In the genomic region with DNA sequence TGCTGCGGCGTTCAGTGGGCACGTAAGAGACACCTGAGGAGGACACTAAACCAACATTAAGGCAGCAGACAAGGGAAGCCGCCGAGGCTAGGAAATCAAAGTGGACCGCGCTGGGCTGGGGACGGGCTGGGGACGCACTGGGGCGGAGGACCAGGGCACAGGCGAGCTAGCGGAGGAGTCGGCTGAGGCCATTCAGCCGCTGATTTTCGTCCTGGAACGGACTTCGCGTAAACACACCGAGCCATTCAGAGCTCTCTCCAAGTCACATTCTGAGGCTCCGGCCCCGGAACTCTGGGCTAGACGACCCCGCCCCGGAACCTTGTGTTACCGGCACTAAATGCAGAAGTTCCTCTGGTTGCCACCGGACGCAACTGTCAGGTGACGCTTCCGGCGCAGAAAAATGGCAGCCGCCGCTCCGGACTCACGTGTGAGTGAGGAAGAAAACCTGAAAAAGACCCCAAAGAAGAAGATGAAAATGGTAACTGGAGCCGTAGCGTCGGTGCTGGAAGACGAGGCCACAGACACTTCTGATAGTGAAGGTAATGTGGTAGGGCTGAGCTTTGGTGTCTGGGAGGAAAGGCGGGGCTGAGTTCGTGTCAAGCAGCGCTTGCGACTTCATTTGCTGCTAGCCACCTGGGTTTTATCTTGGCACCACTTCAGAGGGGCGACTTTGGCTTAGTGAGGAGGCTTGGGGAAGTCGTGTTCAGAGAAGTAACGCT, we compare ENCODE assay signal across 8 cellular contexts. TPM values are rescaled to one million over a fixed set of nuclear protein-coding genes. Genes with fewer than 3 reads are reported as not detected.
DNase-seq lines count a peak whose midpoint lies in the region; ATAC-seq and TF ChIP-seq lines count a peak whose summit lies in the region.

A gene with protein sequence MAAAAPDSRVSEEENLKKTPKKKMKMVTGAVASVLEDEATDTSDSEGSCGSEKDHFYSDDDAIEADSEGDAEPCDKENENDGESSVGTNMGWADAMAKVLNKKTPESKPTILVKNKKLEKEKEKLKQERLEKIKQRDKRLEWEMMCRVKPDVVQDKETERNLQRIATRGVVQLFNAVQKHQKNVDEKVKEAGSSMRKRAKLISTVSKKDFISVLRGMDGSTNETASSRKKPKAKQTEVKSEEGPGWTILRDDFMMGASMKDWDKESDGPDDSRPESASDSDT (plus strand): TSS at position 377 of the 719 bp plus-strand sequence. CDS start 24 bp downstream, at position 401.

- in situ Hi-C loops in GM13977 (cut with MboI; ENCODE audit: low pct_unique_long_range_greater_than_20kb, low sequenced_read_pairs, unreplicated experiment), result no loop called here

- 0 to 1% (median 0%) methylated on average over 23 to 45 of the region's 45 CpGs for WGBS in adrenal gland, 4 donors
- 0 to 1% methylated on average over 45 of the region's 45 CpGs for WGBS in heart right ventricle, 2 donors

- H3K9me3 ChIP-seq in adrenal gland (replicated peaks in 1 of 3) (no peaks in the 10 kb centered on the region), heart right ventricle (peaks cover 0 to 6% (median 0%) of the 10 kb centered on the region in 11 donors), upper lobe of right lung (no peaks in the 10 kb centered on the region)

- H3K27me3 ChIP-seq in adrenal gland (no peaks in the 10 kb centered on the region), heart right ventricle (peaks cover 0 to 7% (median 0%) of the 10 kb centered on the region in 7 donors), upper lobe of right lung (no peaks in the 10 kb centered on the region)

- H3K4me3 ChIP-seq in adrenal gland (peak within 1 kb of the TSS; percentile 52 to 91 (median 81)), heart right ventricle (peak within 1 kb of the TSS; percentile 46 to 90 (median 82)), upper lobe of right lung (peak within 1 kb of the TSS; percentile 82)

- no peaks in the 10 kb centered on the region for H3K36me3 ChIP-seq in adrenal gland (replicated peaks in 1 of 2)
- no peaks in the 10 kb centered on the region for H3K36me3 ChIP-seq in heart right ventricle
- H3K36me3 ChIP-seq in upper lobe of right lung, result no peaks in the 10 kb centered on the region

- H3K4me1 ChIP-seq in adrenal gland (replicated peaks in 1 of 2) (peaks cover 5 to 17% of the 10 kb centered on the region in 2 donors), heart right ventricle (peaks cover 3 to 30% (median 18%) of the 10 kb centered on the region in 9 donors), upper lobe of right lung (peaks cover 12% of the 10 kb centered on the region)

- TF ChIP-seq CTCF in GM13977 (IDR thresholded peaks at IDR 0.05; ENCODE audit: extremely low read depth, insufficient read depth, missing control alignments) (no peak), adrenal gland (IDR thresholded peaks at IDR 0.05) (peak in 2 of 6 experiments; percentile 34), heart right ventricle (IDR thresholded peaks at IDR 0.05) (peak in 1 of 9 donors; percentile 6), upper lobe of right lung (IDR thresholded peaks at IDR 0.05) (no peak)

- DNase-seq in GM13977 (ENCODE audit: low spot score) (peak; percentile 86), NCI-H1436 treated with DMSO at 0.1 percent for 48 hours (lab: John Stamatoyannopoulos, UW) (peak; percentile 78), T-helper 1 cell (peak; percentile 56 to 84 (median 72)), adrenal gland (peak; percentile 86 to 95 (median 91)), heart right ventricle (peak; percentile 85 to 86), posterior vena cava (ENCODE audit: low spot score) (peak; percentile 96), upper lobe of right lung (peak; percentile 93)

- ATAC-seq in HG02852 (IDR thresholded peaks at IDR 0.05; ENCODE audit: unreplicated experiment) (peak; percentile 100), heart right ventricle (peak; percentile 92 to 99 (median 96)), upper lobe of right lung (peak; percentile 100)

- peak within 1 kb of the TSS in 3 of 5 donors; percentile 67 to 85 (median 82) for H3K27ac ChIP-seq in adrenal gland
- H3K27ac ChIP-seq in heart right ventricle, result peak within 1 kb of the TSS; percentile 45 to 91 (median 82)
- peak within 1 kb of the TSS; percentile 86 for H3K27ac ChIP-seq in upper lobe of right lung

- peak in 1 of 2 donors; percentile 70 for TF ChIP-seq POLR2A in adrenal gland (IDR thresholded peaks at IDR 0.05)

- intact Hi-C loops in adrenal gland (cut with DNase I), result no loop called here
- intact Hi-C loops in heart right ventricle (cut with DNase I), result no loop called here
- intact Hi-C loops in posterior vena cava (cut with DNase I), result no loop called here
- intact Hi-C loops in upper lobe of right lung (cut with DNase I), result no loop called here

RNA-seq across cellular contexts. Expression of the gene that starts here (rescaled TPM):
- total RNA-seq in adrenal gland (10 to 100 TPM in 4 of 8 donors, 1 to 10 TPM in 4; 1.5 to 19.3 (median 11.1) TPM), heart right ventricle (10 to 100 TPM; 17.4 to 26.6 (median 22.1) TPM), posterior vena cava (10 to 100 TPM; 25.8 to 26.4 TPM), upper lobe of right lung (16.9 TPM)
- polyA plus RNA-seq in adrenal gland (10 to 100 TPM in 1 of 3 donors, 1 to 10 TPM in 2; 1.3 to 24.0 (median 2.8) TPM), heart right ventricle (1 to 10 TPM; 3.6 to 3.9 TPM)

Comparison
In these comparisons a context has a peak if more than half of its experiments do, and no peak if none do; other contexts are left out.
1. Peak in every context shown above with its lines: DNase-seq, ATAC-seq, H3K4me3 ChIP-seq and H3K27ac ChIP-seq.